In genomic region chr1:235937123-235937522, GRCh38 we compare ENCODE assay signal across 17 cellular contexts.
A peak's percentile ranks its signal among the peaks of the same experiment; 100 is the strongest.
DNase-seq lines count a peak whose midpoint lies in the region; ATAC-seq and TF ChIP-seq lines count a peak whose summit lies in the region.
"Had no signal": no experiment of that assay in that cellular context is flagged by ENCODE, and none has a peak within 500 bp of the region (broad histone marks: within the 10 kb centered on the region; RNA-seq: fewer than 3 reads in every experiment).

No MANE protein-coding gene starts in this region.

- dilution Hi-C loops in IMR-90 (cut with HindIII; ENCODE audit: low sequenced_read_pairs, unreplicated experiment) = no loop called here

- H3K9ac ChIP-seq in IMR-90 (ENCODE audit: low read depth, low read length) = no peak overlapping the region

- POLR2A ChIA-PET in IMR-90 (lab: Charles Lee; ENCODE audit: unreplicated experiment) = no interaction called here

- no peak overlapping the region for H2BK5ac ChIP-seq in IMR-90 (ENCODE audit: low read depth, low read length, poor library complexity, severe bottlenecking)

- ATAC-seq in activated T-cell treated with anti-CD3 and anti-CD28 coated beads, Interleukin-2, amount 50 U/mL, for 72 hours (replicated peaks in 1 of 2) = peak; percentile 60 to 71
- ATAC-seq in IMR-90 (ENCODE audit: low read depth) = no peak
- ATAC-seq in activated naive CD8-positive, alpha-beta T cell treated with anti-CD3 and anti-CD28 coated beads, Interleukin-2, amount 50 U/mL, for 24 hours = peak; percentile 68
- ATAC-seq in HG03196 (IDR thresholded peaks at IDR 0.05; ENCODE audit: unreplicated experiment) = no peak
- ATAC-seq in GM21360 (IDR thresholded peaks at IDR 0.05; ENCODE audit: unreplicated experiment) = no peak
- ATAC-seq: A549, foreskin keratinocyte, left lobe of liver, pancreas, SK-N-SH treated with all-trans-retinoic acid at 6 μM for 48 hours, upper lobe of right lung had no signal

- CTCF ChIA-PET in IMR-90 (lab: Yijun Ruan, JAX) = no interaction called here

- H3K23ac ChIP-seq in IMR-90 (ENCODE audit: low read depth, low read length) = no peak overlapping the region

- peaks cover 43% of the 10 kb centered on the region for H3K4me1 Mint-ChIP-seq in activated T-cell treated with anti-CD3 and anti-CD28 coated beads, Interleukin-2, amount 50 U/mL, for 72 hours (ENCODE audit: low read depth)
- H3K4me1 Mint-ChIP-seq in activated T-cell treated with anti-CD3 and anti-CD28 coated beads, Interleukin-2, amount 50 U/mL, for 24 hours (ENCODE audit: low read depth) = peaks cover 32% of the 10 kb centered on the region
- peaks cover 68% of the 10 kb centered on the region for H3K4me1 Mint-ChIP-seq in activated naive CD8-positive, alpha-beta T cell treated with anti-CD3 and anti-CD28 coated beads, Interleukin-2, amount 50 U/mL, for 24 hours
- H3K4me1 Mint-ChIP-seq in stimulated activated naive CD8-positive, alpha-beta T cell treated with anti-CD3 and anti-CD28 coated beads, Interleukin-15, Interleukin-2, amounts not matched to agents 100 ng/mL and 50 ng/mL, for 24 hours (ENCODE audit: low read depth) = peaks cover 72% of the 10 kb centered on the region

- H2BK15ac ChIP-seq in IMR-90 (ENCODE audit: low read depth, low read length) = no peak overlapping the region

- no peak overlapping the region for H2AK5ac ChIP-seq in IMR-90 (ENCODE audit: low read depth, low read length)

- no peak overlapping the region for H3K18ac ChIP-seq in IMR-90 (ENCODE audit: low read depth, low read length)

- peaks cover 11% of the 10 kb centered on the region; the same call in 1 of the 2 replicates for H3K9me1 ChIP-seq in IMR-90 (ENCODE audit: insufficient read depth, low read length)

- TF ChIP-seq POLR2A in IMR-90 (IDR thresholded peaks at IDR 0.05; ENCODE audit: low read depth, low read length) = no peak

- H3K79me1 ChIP-seq in IMR-90 (ENCODE audit: low read depth in 1 of 2, low read length in 2 of 2) = no peaks in the 10 kb centered on the region

- no peak for TF ChIP-seq CTCF in IMR-90 (conservative IDR thresholded peaks at IDR 0.05; ENCODE audit: low read depth, low read length)

- no peak for TF ChIP-seq RAD21 in IMR-90 (IDR thresholded peaks at IDR 0.05; ENCODE audit: low read length)

- no peak overlapping the region for H3K27ac ChIP-seq in IMR-90 (ENCODE audit: insufficient read depth, low read length)
- H3K27ac ChIP-seq: A549, foreskin keratinocyte, pancreas, upper lobe of right lung had no signal

- H3K27me3 Mint-ChIP-seq in activated T-cell treated with anti-CD3 and anti-CD28 coated beads, Interleukin-2, amount 50 U/mL, for 72 hours (ENCODE audit: low read depth) = peaks cover 20% of the 10 kb centered on the region
- H3K27me3 Mint-ChIP-seq in activated T-cell treated with anti-CD3 and anti-CD28 coated beads, Interleukin-2, amount 50 U/mL, for 24 hours = no peaks in the 10 kb centered on the region
- no peaks in the 10 kb centered on the region for H3K27me3 Mint-ChIP-seq in activated naive CD8-positive, alpha-beta T cell treated with anti-CD3 and anti-CD28 coated beads, Interleukin-2, amount 50 U/mL, for 24 hours
- no peaks in the 10 kb centered on the region for H3K27me3 Mint-ChIP-seq in stimulated activated naive CD8-positive, alpha-beta T cell treated with anti-CD3 and anti-CD28 coated beads, Interleukin-15, Interleukin-2, amounts not matched to agents 100 ng/mL and 50 ng/mL, for 24 hours

- H3K9me3 Mint-ChIP-seq in activated T-cell treated with anti-CD3 and anti-CD28 coated beads, Interleukin-2, amount 50 U/mL, for 72 hours = no peaks in the 10 kb centered on the region
- no peaks in the 10 kb centered on the region for H3K9me3 Mint-ChIP-seq in activated T-cell treated with anti-CD3 and anti-CD28 coated beads, Interleukin-2, amount 50 U/mL, for 24 hours
- H3K9me3 Mint-ChIP-seq in activated naive CD8-positive, alpha-beta T cell treated with anti-CD3 and anti-CD28 coated beads, Interleukin-2, amount 50 U/mL, for 24 hours = no peaks in the 10 kb centered on the region
- no peaks in the 10 kb centered on the region for H3K9me3 Mint-ChIP-seq in stimulated activated naive CD8-positive, alpha-beta T cell treated with anti-CD3 and anti-CD28 coated beads, Interleukin-15, Interleukin-2, amounts not matched to agents 100 ng/mL and 50 ng/mL, for 24 hours

- no peak overlapping the region for H3K56ac ChIP-seq in IMR-90 (ENCODE audit: extremely low read depth, insufficient read depth, low read length)

- no peak overlapping the region for H2AK9ac ChIP-seq in IMR-90 (replicated peaks; ENCODE audit: low read depth, low read length, poor library complexity)

- BruUV-seq in IMR-90 (replicated peaks; lab: Mats Ljungman, UMichigan) = no TSS peak

- intact Hi-C loops in IMR-90 (cut with micrococcal nuclease) = no loop called here

- no peak for DNase-seq in activated T-cell treated with anti-CD3 and anti-CD28 coated beads, Interleukin-2, amount 50 U/mL, for 72 hours
- DNase-seq in activated T-cell treated with anti-CD3 and anti-CD28 coated beads, Interleukin-2, amount 50 U/mL, for 24 hours = no peak
- DNase-seq in IMR-90 (no peak), UCSD-AML1 (lab: John Stamatoyannopoulos, UW; ENCODE audit: unreplicated experiment) (no peak)
- no peak for DNase-seq in activated naive CD8-positive, alpha-beta T cell treated with anti-CD3 and anti-CD28 coated beads, Interleukin-2, amount 50 U/mL, for 24 hours
- DNase-seq: activated CD8-positive, alpha-beta memory T cell treated with anti-CD3 and anti-CD28 coated beads for 24 hours; Caco-2; foreskin keratinocyte; H7; pancreas; upper lobe of right lung had no signal

- no peak overlapping the region for H2BK20ac ChIP-seq in IMR-90 (ENCODE audit: low read depth, low read length)

- H3K9me3 ChIP-seq in IMR-90 (ENCODE audit: control insufficient read depth, insufficient read depth, low read length) = no peaks in the 10 kb centered on the region
- H3K9me3 ChIP-seq: A549, Caco-2, pancreas, upper lobe of right lung had no signal

- no peak overlapping the region for H3K4me3 ChIP-seq in IMR-90 (ENCODE audit: insufficient read depth, low read depth, low read length)
- H3K4me3 ChIP-seq: A549, pancreas, upper lobe of right lung had no signal

- H2BK120ac ChIP-seq in IMR-90 (ENCODE audit: low read depth, low read length) = no peak overlapping the region

- no CpG with 5 or more reads among the region's 5 CpGs for whole genome bisulfite sequencing in IMR-90 (ENCODE audit: extremely low coverage in 2 of 2, insufficient read length in 1 of 2), 2 experiments

- in situ Hi-C loops in IMR-90 (cut with MboI; ENCODE audit: low sequenced_read_pairs) = no loop called here

- peak overlapping the region; percentile 13; the same call in 1 of the 2 replicates for H4K91ac ChIP-seq in IMR-90 (ENCODE audit: insufficient read depth, low read depth, low read length)

- H4K5ac ChIP-seq in IMR-90 (ENCODE audit: low read depth, low read length) = no peak overlapping the region

- H3K4me1 ChIP-seq in IMR-90 (ENCODE audit: control insufficient read depth, insufficient read depth, low read length) = peaks cover 7% of the 10 kb centered on the region
- H3K4me1 ChIP-seq: A549, Caco-2, pancreas had no signal

- H3K36me3 Mint-ChIP-seq in activated T-cell treated with anti-CD3 and anti-CD28 coated beads, Interleukin-2, amount 50 U/mL, for 72 hours (ENCODE audit: insufficient read depth in 2 of 2) = peaks cover 0 to 2% of the 10 kb centered on the region in 2 donors
- H3K36me3 Mint-ChIP-seq in activated T-cell treated with anti-CD3 and anti-CD28 coated beads, Interleukin-2, amount 50 U/mL, for 24 hours (ENCODE audit: low read depth) = no peaks in the 10 kb centered on the region
- no peaks in the 10 kb centered on the region for H3K36me3 Mint-ChIP-seq in activated naive CD8-positive, alpha-beta T cell treated with anti-CD3 and anti-CD28 coated beads, Interleukin-2, amount 50 U/mL, for 24 hours (ENCODE audit: low read depth)
- H3K36me3 Mint-ChIP-seq in stimulated activated naive CD8-positive, alpha-beta T cell treated with anti-CD3 and anti-CD28 coated beads, Interleukin-15, Interleukin-2, amounts not matched to agents 100 ng/mL and 50 ng/mL, for 24 hours (ENCODE audit: low read depth) = no peaks in the 10 kb centered on the region

- no peaks in the 10 kb centered on the region for H3K36me3 ChIP-seq in IMR-90 (ENCODE audit: control insufficient read depth, insufficient read depth, low read length)
- H3K36me3 ChIP-seq: pancreas, upper lobe of right lung had no signal

- peaks cover 6% of the 10 kb centered on the region; the same call in 1 of the 2 replicates for H3K27me3 ChIP-seq in IMR-90 (ENCODE audit: control insufficient read depth, insufficient read depth, low read length)
- H3K27me3 ChIP-seq: foreskin keratinocyte, pancreas, upper lobe of right lung had no signal

- H2AFZ ChIP-seq in IMR-90 (replicated peaks; ENCODE audit: low read length, poor library complexity) = no peak overlapping the region

- no peak overlapping the region for H3K4me3 Mint-ChIP-seq in activated T-cell treated with anti-CD3 and anti-CD28 coated beads, Interleukin-2, amount 50 U/mL, for 72 hours
- H3K4me3 Mint-ChIP-seq in activated T-cell treated with anti-CD3 and anti-CD28 coated beads, Interleukin-2, amount 50 U/mL, for 24 hours = no peak overlapping the region
- H3K4me3 Mint-ChIP-seq in activated naive CD8-positive, alpha-beta T cell treated with anti-CD3 and anti-CD28 coated beads, Interleukin-2, amount 50 U/mL, for 24 hours = no peak overlapping the region
- peak overlapping the region; percentile 33 for H3K4me3 Mint-ChIP-seq in stimulated activated naive CD8-positive, alpha-beta T cell treated with anti-CD3 and anti-CD28 coated beads, Interleukin-15, Interleukin-2, amounts not matched to agents 100 ng/mL and 50 ng/mL, for 24 hours

- H3K4ac ChIP-seq in IMR-90 (ENCODE audit: low read depth, low read length) = no peak overlapping the region

- no peak overlapping the region for H3K27ac Mint-ChIP-seq in activated T-cell treated with anti-CD3 and anti-CD28 coated beads, Interleukin-2, amount 50 U/mL, for 72 hours
- no peak overlapping the region for H3K27ac Mint-ChIP-seq in activated T-cell treated with anti-CD3 and anti-CD28 coated beads, Interleukin-2, amount 50 U/mL, for 24 hours
- peak overlapping the region; percentile 55 for H3K27ac Mint-ChIP-seq in activated naive CD8-positive, alpha-beta T cell treated with anti-CD3 and anti-CD28 coated beads, Interleukin-2, amount 50 U/mL, for 24 hours
- H3K27ac Mint-ChIP-seq in stimulated activated naive CD8-positive, alpha-beta T cell treated with anti-CD3 and anti-CD28 coated beads, Interleukin-15, Interleukin-2, amounts not matched to agents 100 ng/mL and 50 ng/mL, for 24 hours = peak overlapping the region; percentile 90

- H3K4me2 ChIP-seq in IMR-90 (ENCODE audit: low read depth, low read length) = no peak overlapping the region
- H3K4me2 ChIP-seq: A549 had no signal

- H3K14ac ChIP-seq in IMR-90 (replicated peaks; ENCODE audit: low read depth, low read length) = no peak overlapping the region

- H4K20me1 ChIP-seq in IMR-90 (ENCODE audit: insufficient read depth, low read length) = no peaks in the 10 kb centered on the region

- no peak overlapping the region for H4K8ac ChIP-seq in IMR-90 (ENCODE audit: low read depth in 2 of 2, low read length in 2 of 2)

TF ChIP-seq in IMR-90, 13 proteins besides CTCF, POLR2A, EP300 and RAD21:
- TF ChIP-seq MXI1 (IDR thresholded peaks at IDR 0.05; ENCODE audit: borderline replicate concordance, low read depth, low read length) (no peak), MAFK (IDR thresholded peaks at IDR 0.05; ENCODE audit: low read depth, low read length) (no peak)

Comparison
In these comparisons a context has a peak if more than half of its experiments do, and no peak if none do; other contexts are left out.
1. ATAC-seq: peak in activated T-cell treated with anti-CD3 and anti-CD28 coated beads, Interleukin-2, amount 50 U/mL, for 72 hours (2 of 2) and activated naive CD8-positive, alpha-beta T cell treated with anti-CD3 and anti-CD28 coated beads, Interleukin-2, amount 50 U/mL, for 24 hours (single experiment); none in IMR-90 (single experiment), HG03196 (single experiment) and GM21360 (single experiment).
2. H3K27ac Mint-ChIP-seq: peak in activated naive CD8-positive, alpha-beta T cell treated with anti-CD3 and anti-CD28 coated beads, Interleukin-2, amount 50 U/mL, for 24 hours (single experiment) and stimulated activated naive CD8-positive, alpha-beta T cell treated with anti-CD3 and anti-CD28 coated beads, Interleukin-15, Interleukin-2, amounts not matched to agents 100 ng/mL and 50 ng/mL, for 24 hours (single experiment); none in activated T-cell treated with anti-CD3 and anti-CD28 coated beads, Interleukin-2, amount 50 U/mL, for 72 hours (single experiment) and activated T-cell treated with anti-CD3 and anti-CD28 coated beads, Interleukin-2, amount 50 U/mL, for 24 hours (single experiment).